Comparison of ENCODE assay signal across 8 cellular contexts in the genomic region with DNA sequence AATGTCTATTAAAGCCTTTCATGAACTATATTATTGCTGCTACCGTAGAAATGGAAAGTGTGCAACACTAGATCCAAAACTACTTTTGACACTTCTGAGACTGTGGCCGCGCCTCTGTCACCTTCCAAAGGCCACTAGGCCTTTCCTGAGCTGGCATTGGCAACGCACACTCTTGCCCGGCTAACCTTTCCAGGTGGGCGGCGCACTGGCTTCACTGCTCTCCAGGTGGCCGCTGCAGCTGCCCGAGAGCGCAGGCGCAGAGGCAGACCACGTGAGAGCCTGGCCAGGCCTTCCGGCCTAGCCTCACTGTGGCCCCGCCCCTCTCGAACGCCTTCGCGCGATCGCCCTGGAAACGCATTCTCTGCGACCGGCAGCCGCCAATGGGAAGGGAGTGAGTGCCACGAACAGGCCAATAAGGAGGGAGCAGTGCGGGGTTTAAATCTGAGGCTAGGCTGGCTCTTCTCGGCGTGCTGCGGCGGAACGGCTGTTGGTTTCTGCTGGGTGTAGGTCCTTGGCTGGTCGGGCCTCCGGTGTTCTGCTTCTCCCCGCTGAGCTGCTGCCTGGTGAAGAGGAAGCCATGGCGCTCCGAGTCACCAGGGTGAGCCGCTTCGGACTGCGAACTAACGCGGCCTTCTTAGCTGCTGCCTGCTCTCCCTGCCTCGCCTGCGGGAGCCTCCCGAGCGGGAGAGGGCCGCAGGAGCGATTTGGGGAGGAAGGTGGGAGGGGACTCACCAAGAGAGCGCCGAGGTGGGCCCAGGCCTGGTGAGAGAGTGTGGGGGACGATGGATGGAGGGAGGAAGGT. TPM values are rescaled to one million over a fixed set of nuclear protein-coding genes. Genes with fewer than 3 reads are reported as not detected.
DNase-seq lines count a peak whose midpoint lies in the region; ATAC-seq, FAIRE-seq and TF ChIP-seq lines count a peak whose summit lies in the region.

CCNB1 (plus strand) TSS at position 465 of the 802 bp plus-strand sequence; CDS start at position 578, 113 bp downstream.

- H3K27ac Mint-ChIP-seq in Caco-2 (ENCODE audit: unreplicated experiment) = peak within 1 kb of the TSS; percentile 100
- H3K27ac Mint-ChIP-seq in effector memory CD8-positive, alpha-beta T cell = peak within 1 kb of the TSS; percentile 90 to 95
- peak within 1 kb of the TSS; percentile 90 for H3K27ac Mint-ChIP-seq in memory B cell

- H3K27me3 Mint-ChIP-seq in Caco-2 (ENCODE audit: insufficient read depth, unreplicated experiment) (no peaks in the 10 kb centered on the region), memory B cell (no peaks in the 10 kb centered on the region)
- no peaks in the 10 kb centered on the region for H3K27me3 Mint-ChIP-seq in effector memory CD8-positive, alpha-beta T cell

- H3K4me1 Mint-ChIP-seq in Caco-2 (ENCODE audit: low read depth, unreplicated experiment) (peaks cover 20% of the 10 kb centered on the region), memory B cell (peaks cover 8% of the 10 kb centered on the region)
- peaks cover 9 to 26% of the 10 kb centered on the region in 2 donors for H3K4me1 Mint-ChIP-seq in effector memory CD8-positive, alpha-beta T cell (ENCODE audit: low read depth in 2 of 2)

- DNase-seq in Caco-2 = peak; percentile 99
- peak; percentile 98 for DNase-seq in HTR-8/SVneo (ENCODE audit: insufficient read length, low spot score)
- peak; percentile 99 for DNase-seq in NOMO-1 treated with DMSO at 0.1 percent for 48 hours (lab: John Stamatoyannopoulos, UW; ENCODE audit: unreplicated experiment)
- peak; percentile 96 to 97 (median 96) for DNase-seq in effector memory CD8-positive, alpha-beta T cell
- DNase-seq in memory B cell (ENCODE audit: low spot score in 2 of 2) = peak; percentile 90 to 94
- peak; percentile 95 for DNase-seq in stimulated activated CD8-positive, alpha-beta memory T cell treated with anti-CD3 and anti-CD28 coated beads, Interleukin-12 subunit alpha, Interleukin-12 subunit beta, amount 100 ng/mL, for 1 hour (ENCODE audit: low read depth)

- intact Hi-C loops in Caco-2 (cut with micrococcal nuclease; ENCODE audit: unreplicated experiment) = loop anchor here (1.0 to 2.0 kb wide), 4 partner anchors 22 to 202 kb away; partner anchors contain the start of genes AK6, CENPH, RAD17 and TAF9

- peak within 1 kb of the TSS; percentile 100 for H3K4me3 ChIP-seq in Caco-2 (ENCODE audit: low read depth, low read length)

- no peaks in the 10 kb centered on the region for H3K9me3 Mint-ChIP-seq in Caco-2 (ENCODE audit: unreplicated experiment)
- H3K9me3 Mint-ChIP-seq in effector memory CD8-positive, alpha-beta T cell = no peaks in the 10 kb centered on the region
- no peaks in the 10 kb centered on the region for H3K9me3 Mint-ChIP-seq in memory B cell

- peak; percentile 98 for ATAC-seq in GM21381 (IDR thresholded peaks at IDR 0.05; ENCODE audit: unreplicated experiment)
- ATAC-seq in effector memory CD8-positive, alpha-beta T cell (replicated peaks) = peak; percentile 99
- peak; percentile 99 for ATAC-seq in memory B cell (ENCODE audit: low read depth)

- H3K4me3 Mint-ChIP-seq in Caco-2 (ENCODE audit: unreplicated experiment) = peak within 1 kb of the TSS; percentile 100
- H3K4me3 Mint-ChIP-seq in effector memory CD8-positive, alpha-beta T cell = peak within 1 kb of the TSS; percentile 93 to 95
- H3K4me3 Mint-ChIP-seq in memory B cell = peak within 1 kb of the TSS; percentile 92

- TF ChIP-seq CTCF in Caco-2 (IDR thresholded peaks at IDR 0.05; ENCODE audit: insufficient read depth in 1 of 2, low read depth in 1 of 2, low read length in 1 of 2, severe bottlenecking in 1 of 2, unreplicated experiment in 1 of 2) = peak in 1 of 2 experiments; percentile 19

- H3K27me3 ChIP-seq in Caco-2 (replicated peaks; ENCODE audit: control insufficient read depth, insufficient read depth, low read length) = no peaks in the 10 kb centered on the region

- CTCF ChIA-PET in Caco-2 (lab: Charles Lee) = interaction anchor here (0.9 to 2.6 kb wide), 4 partner anchors 68 to 167 kb away, joined by 3 to 24 read pairs (median 5); partner anchors contain the start of genes CDK7 and SLC30A5
- CTCF ChIA-PET in activated CD8-positive, alpha-beta memory T cell treated with anti-CD3 and anti-CD28 coated beads for 36 hours (lab: Charles Lee) = interaction anchor here (1.0 to 1.5 kb wide), 2 partner anchors 23 to 74 kb away, joined by 3 to 4 read pairs; partner anchors contain the start of genes CENPH and SLC30A5

- H3K36me3 ChIP-seq in Caco-2 (ENCODE audit: control insufficient read depth, insufficient read depth, low read length) = peaks cover 1% of the 10 kb centered on the region; the same call in 1 of the 2 replicates

- POLR2A ChIA-PET in Caco-2 (lab: Charles Lee) = interaction anchor here (0.6 to 1.8 kb wide), 6 partner anchors 15 to 168 kb away, joined by 3 to 15 read pairs (median 6); partner anchors contain the start of genes CCDC125, CENPH and SLC30A5
- POLR2A ChIA-PET in activated CD8-positive, alpha-beta memory T cell treated with anti-CD3 and anti-CD28 coated beads for 36 hours (lab: Charles Lee) = interaction anchor here (0.7 to 2.2 kb wide), 2 partner anchors 23 to 101 kb away, joined by 6 to 8 read pairs; partner anchors contain the start of gene CENPH

- FAIRE-seq in HTR-8/SVneo (lab: Jason Lieb, UNC) = peak; percentile 94

- H3K4me1 ChIP-seq in Caco-2 = peaks cover 8% of the 10 kb centered on the region; the same call in 1 of the 2 replicates

- no TSS peak for BruUV-seq in Caco-2 (replicated peaks; lab: Mats Ljungman, UMichigan)

- no peaks in the 10 kb centered on the region for H3K9me3 ChIP-seq in Caco-2

- peaks cover 56% of the 10 kb centered on the region for H3K36me3 Mint-ChIP-seq in Caco-2 (ENCODE audit: insufficient read depth, unreplicated experiment)
- H3K36me3 Mint-ChIP-seq in effector memory CD8-positive, alpha-beta T cell (ENCODE audit: insufficient read depth) = peaks cover 14% of the 10 kb centered on the region
- H3K36me3 Mint-ChIP-seq in memory B cell = no peaks in the 10 kb centered on the region

RNA-seq across cellular contexts. Expression of gene CCNB1, which starts in this region (rescaled TPM):
- 311 and 338 TPM in 2 replicates for total RNA-seq in Caco-2 (2022)
- total RNA-seq in activated CD8-positive, alpha-beta memory T cell treated with anti-CD3 and anti-CD28 coated beads for 36 hours = 100 to 1,000 TPM; 146 to 159 TPM

Comparison
In these comparisons a context has a peak if more than half of its experiments do, and no peak if none do; other contexts are left out.
1. Peak in every context shown above with its lines: DNase-seq, ATAC-seq and H3K4me3 ChIP-seq.